ENCODE assay signal across 10 cellular contexts in the genomic region with DNA sequence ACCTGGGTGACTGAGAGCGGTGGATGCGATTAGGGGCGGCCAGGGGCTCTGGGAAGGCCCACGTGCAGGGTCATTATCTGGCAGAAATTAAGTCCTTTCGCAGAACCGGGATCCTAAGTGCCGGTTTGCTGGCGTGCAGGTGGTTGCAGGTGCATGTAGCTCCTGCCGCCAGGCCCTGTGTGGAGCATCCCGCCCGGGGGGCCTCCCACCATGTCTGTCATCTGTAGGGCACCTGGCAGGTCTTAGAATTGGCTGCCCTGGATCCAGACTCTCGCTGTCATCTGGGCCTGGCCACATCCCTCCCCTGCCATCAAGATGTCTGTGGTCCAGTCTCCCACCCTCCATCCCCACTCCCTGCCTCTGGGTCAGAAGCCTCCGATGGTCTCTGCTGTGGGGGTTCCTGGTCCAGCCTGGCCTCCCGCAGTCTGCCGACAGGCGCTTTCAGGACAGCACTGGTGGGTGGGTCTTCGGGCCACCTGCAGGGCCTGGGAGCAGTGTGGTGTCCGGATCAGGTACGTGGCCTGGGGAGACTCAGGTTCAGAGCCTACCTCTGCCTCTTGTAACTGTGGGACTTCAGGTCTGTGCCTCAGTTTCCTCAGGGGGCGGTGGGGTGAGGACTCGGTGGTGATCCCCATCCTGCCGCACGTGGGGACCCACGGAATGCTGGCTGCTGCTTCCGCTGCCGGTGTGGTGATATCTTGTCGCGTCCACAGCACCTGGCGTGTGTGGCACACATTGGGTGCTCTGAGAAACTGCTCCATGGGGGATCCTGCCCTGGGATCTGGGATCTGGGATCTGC. TPM values are rescaled to one million over a fixed set of nuclear protein-coding genes. Genes with fewer than 3 reads are reported as not detected.
DNase-seq lines count a peak whose midpoint lies in the region; ATAC-seq and TF ChIP-seq lines count a peak whose summit lies in the region.
"Had no signal": no experiment of that assay in that cellular context is flagged by ENCODE, and none has a peak within 500 bp of the region (broad histone marks: within the 10 kb centered on the region; RNA-seq: fewer than 3 reads in every experiment).

No MANE protein-coding gene starts in this region.

- no peaks in the 10 kb centered on the region for H3K27me3 ChIP-seq in right atrium auricular region
- H3K27me3 ChIP-seq in effector memory CD4-positive, alpha-beta T cell (replicated peaks; ENCODE audit: control insufficient read depth, insufficient read depth, low read length, poor library complexity, severe bottlenecking) = peaks cover 16% of the 10 kb centered on the region

- H3K4me1 ChIP-seq in right atrium auricular region = peaks cover 0 to 95% of the 10 kb centered on the region in 2 donors
- H3K4me1 ChIP-seq in effector memory CD4-positive, alpha-beta T cell (ENCODE audit: control insufficient read depth, insufficient read depth, low read length, poor library complexity, severe bottlenecking) = peaks cover 30% of the 10 kb centered on the region

- H3K27ac ChIP-seq in right atrium auricular region = peak overlapping the region; percentile 91 to 92
- H3K27ac ChIP-seq in effector memory CD4-positive, alpha-beta T cell (ENCODE audit: insufficient read depth, low read length, poor library complexity, severe bottlenecking) = no peak overlapping the region

- DNase-seq in right atrium auricular region (ENCODE audit: low spot score) (no peak), left cardiac atrium (no peak), osteocyte (ENCODE audit: extremely low spot score, unreplicated experiment) (no peak), OCI-M2 (lab: John Stamatoyannopoulos, UW; ENCODE audit: unreplicated experiment) (no peak)
- DNase-seq in effector memory CD4-positive, alpha-beta T cell = no peak
- DNase-seq in activated CD4-positive, alpha-beta T cell treated with anti-CD3 and anti-CD28 coated beads for 4 hours = no peak
- no peak for DNase-seq in activated T-helper 2 cell treated with anti-CD3 and anti-CD28 coated beads, Interferon-gamma antibody, Interleukin-2, Interleukin-4, amounts not matched to agents 10 μg/mL and 5 μg/mL and 100 μg/mL, durations not matched to agents 14 hours and 24 hours and 36 hours (ENCODE audit: low spot score)
- DNase-seq: NCI-H526 treated with DMSO at 0.1 percent for 48 hours had no signal

- no peaks in the 10 kb centered on the region for H3K9me3 Mint-ChIP-seq in osteocyte (ENCODE audit: unreplicated experiment)
- no peaks in the 10 kb centered on the region for H3K9me3 Mint-ChIP-seq in activated T-helper 2 cell treated with anti-CD3 and anti-CD28 coated beads, Interferon-gamma antibody, Interleukin-2, Interleukin-4, amounts not matched to agents 10 μg/mL and 5 μg/mL and 100 μg/mL, durations not matched to agents 14 hours and 24 hours and 36 hours

- peak overlapping the region; percentile 31 for H3K4me3 Mint-ChIP-seq in osteocyte (ENCODE audit: unreplicated experiment)
- H3K4me3 Mint-ChIP-seq in activated T-helper 2 cell treated with anti-CD3 and anti-CD28 coated beads, Interferon-gamma antibody, Interleukin-2, Interleukin-4, amounts not matched to agents 10 μg/mL and 5 μg/mL and 100 μg/mL, durations not matched to agents 14 hours and 24 hours and 36 hours (ENCODE audit: low read depth) = no peak overlapping the region

- H3K27ac Mint-ChIP-seq in osteocyte (ENCODE audit: unreplicated experiment) = peak overlapping the region; percentile 79
- H3K27ac Mint-ChIP-seq in activated T-helper 2 cell treated with anti-CD3 and anti-CD28 coated beads, Interferon-gamma antibody, Interleukin-2, Interleukin-4, amounts not matched to agents 10 μg/mL and 5 μg/mL and 100 μg/mL, durations not matched to agents 14 hours and 24 hours and 36 hours = no peak overlapping the region

- no peaks in the 10 kb centered on the region for H3K36me3 ChIP-seq in right atrium auricular region
- no peaks in the 10 kb centered on the region for H3K36me3 ChIP-seq in effector memory CD4-positive, alpha-beta T cell (ENCODE audit: control insufficient read depth, insufficient read depth, low read length)

- no peaks in the 10 kb centered on the region for H3K27me3 Mint-ChIP-seq in osteocyte (ENCODE audit: unreplicated experiment)
- H3K27me3 Mint-ChIP-seq in activated T-helper 2 cell treated with anti-CD3 and anti-CD28 coated beads, Interferon-gamma antibody, Interleukin-2, Interleukin-4, amounts not matched to agents 10 μg/mL and 5 μg/mL and 100 μg/mL, durations not matched to agents 14 hours and 24 hours and 36 hours (ENCODE audit: low read depth) = peaks cover 24% of the 10 kb centered on the region

- peaks cover 53% of the 10 kb centered on the region for H3K4me1 Mint-ChIP-seq in osteocyte (ENCODE audit: unreplicated experiment)
- H3K4me1 Mint-ChIP-seq in activated T-helper 2 cell treated with anti-CD3 and anti-CD28 coated beads, Interferon-gamma antibody, Interleukin-2, Interleukin-4, amounts not matched to agents 10 μg/mL and 5 μg/mL and 100 μg/mL, durations not matched to agents 14 hours and 24 hours and 36 hours (ENCODE audit: low read depth) = peaks cover 20% of the 10 kb centered on the region

- H3K4me3 ChIP-seq in right atrium auricular region = peak overlapping the region; percentile 11 to 99
- H3K4me3 ChIP-seq in effector memory CD4-positive, alpha-beta T cell (ENCODE audit: insufficient read depth, low read depth, low read length, poor library complexity, severe bottlenecking) = peak overlapping the region; percentile 27
- H3K4me3 ChIP-seq: K562 had no signal

- intact Hi-C loops in left cardiac atrium (cut with DNase I) = loop anchor here in 1 of 2 donors (10.0 kb wide), 1 partner anchor 135 kb away; no protein-coding TSS in a partner anchor
- intact Hi-C loops in activated T-helper 2 cell treated with anti-CD3 and anti-CD28 coated beads, Interferon-gamma antibody, Interleukin-2, Interleukin-4, amounts not matched to agents 10 μg/mL and 5 μg/mL and 100 μg/mL, durations not matched to agents 14 hours and 24 hours and 36 hours (cut with micrococcal nuclease) = loop anchor here (5.0 kb wide), 1 partner anchor 147 kb away; no protein-coding TSS in a partner anchor

- ATAC-seq in left cardiac atrium (no peak), GM18502 (IDR thresholded peaks at IDR 0.05; ENCODE audit: poor library complexity, unreplicated experiment) (no peak)
- ATAC-seq: K562 had no signal

- H3K36me3 Mint-ChIP-seq in osteocyte (ENCODE audit: unreplicated experiment) = no peaks in the 10 kb centered on the region
- no peaks in the 10 kb centered on the region for H3K36me3 Mint-ChIP-seq in activated T-helper 2 cell treated with anti-CD3 and anti-CD28 coated beads, Interferon-gamma antibody, Interleukin-2, Interleukin-4, amounts not matched to agents 10 μg/mL and 5 μg/mL and 100 μg/mL, durations not matched to agents 14 hours and 24 hours and 36 hours (ENCODE audit: low read depth)

- no peaks in the 10 kb centered on the region for H3K9me3 ChIP-seq in right atrium auricular region
- H3K9me3 ChIP-seq in effector memory CD4-positive, alpha-beta T cell (ENCODE audit: control insufficient read depth, low read length) = no peaks in the 10 kb centered on the region

- TF ChIP-seq CTCF in right atrium auricular region (IDR thresholded peaks at IDR 0.05) = no peak
- no peak for TF ChIP-seq CTCF in osteocyte (IDR thresholded peaks at IDR 0.05)

RNA-seq across cellular contexts. Expression of gene GNA11, which starts 5.4 kb away (rescaled TPM):
- total RNA-seq in right atrium auricular region = 10 to 100 TPM; 58.4 to 77.9 TPM
- total RNA-seq in left cardiac atrium = 10 to 100 TPM; 55.1 to 64.3 TPM
- total RNA-seq in osteocyte = 65.5 and 69.9 TPM in 2 replicates
- total RNA-seq in activated T-helper 2 cell treated with anti-CD3 and anti-CD28 coated beads, Interferon-gamma antibody, Interleukin-2, Interleukin-4, amounts not matched to agents 10 μg/mL and 5 μg/mL and 100 μg/mL, durations not matched to agents 14 hours and 24 hours and 36 hours = 5.6 and 7.1 TPM in 2 replicates

RNA-seq across cellular contexts. Expression of gene GNA15, which starts 36.3 kb away (rescaled TPM):
- total RNA-seq in right atrium auricular region (1 to 10 TPM in 1 of 2 donors, under 1 TPM in 1; 0.74 to 3.0 TPM), left cardiac atrium (1 to 10 TPM; 4.3 to 6.1 TPM), osteocyte (not detected in 2 replicates)
- 174 and 176 TPM in 2 replicates for total RNA-seq in activated T-helper 2 cell treated with anti-CD3 and anti-CD28 coated beads, Interferon-gamma antibody, Interleukin-2, Interleukin-4, amounts not matched to agents 10 μg/mL and 5 μg/mL and 100 μg/mL, durations not matched to agents 14 hours and 24 hours and 36 hours

RNA-seq across cellular contexts. Expression of gene TLE5, which starts 37.3 kb away (rescaled TPM):
- total RNA-seq in right atrium auricular region (1,000 to 10,000 TPM in 1 of 2 donors, 100 to 1,000 TPM in 1; 869 to 1,050 TPM), left cardiac atrium (100 to 1,000 TPM; 698 to 715 TPM), osteocyte (359 and 366 TPM in 2 replicates)
- 428 and 432 TPM in 2 replicates for total RNA-seq in activated T-helper 2 cell treated with anti-CD3 and anti-CD28 coated beads, Interferon-gamma antibody, Interleukin-2, Interleukin-4, amounts not matched to agents 10 μg/mL and 5 μg/mL and 100 μg/mL, durations not matched to agents 14 hours and 24 hours and 36 hours

Comparison
In these comparisons a context has a peak if more than half of its experiments do, and no peak if none do; other contexts are left out.
1. RNA of gene GNA15, which starts 36.3 kb away (total RNA-seq): 174 to 176 TPM in activated T-helper 2 cell treated with anti-CD3 and anti-CD28 coated beads, Interferon-gamma antibody, Interleukin-2, Interleukin-4, amounts not matched to agents 10 μg/mL and 5 μg/mL and 100 μg/mL, durations not matched to agents 14 hours and 24 hours and 36 hours; 4.3 to 6.1 TPM in left cardiac atrium, 0.74 to 3.0 TPM in right atrium auricular region and not detected in osteocyte; every median in the first group is over 10 times any median in the second.